4 cellular contexts compared by ENCODE assay signal in genomic region chr22:48559647-48560388, GRCh38.
"Had no signal": no experiment of that assay in that cellular context is flagged by ENCODE, and none has a peak within 500 bp of the region (broad histone marks: within the 10 kb centered on the region; RNA-seq: fewer than 3 reads in every experiment).

No MANE protein-coding gene starts in this region.

- H2AFZ ChIP-seq: GM23338 had no signal

- H3K4me3 ChIP-seq: GM23338 had no signal

- DNase-seq: H9, HCEC 1CT, IMR-90 had no signal

- H3K4me2 ChIP-seq: GM23338 had no signal

- ATAC-seq: GM23338 had no signal
